In genomic region chr5:154732212-154732611, GRCh38 we compare ENCODE assay signal across 27 cellular contexts.
"Had no signal": no experiment of that assay in that cellular context is flagged by ENCODE, and none has a peak within 500 bp of the region (broad histone marks: within the 10 kb centered on the region; RNA-seq: fewer than 3 reads in every experiment).

No MANE protein-coding gene starts in this region.

- H3K27ac ChIP-seq: brain microvascular endothelial cell, heart left ventricle, left lung, lower lobe of right lung, parathyroid adenoma, tibial nerve had no signal

- H3K27me3 ChIP-seq: brain microvascular endothelial cell, heart left ventricle, left lung, tibial nerve had no signal

- H3K36me3 ChIP-seq: brain microvascular endothelial cell, heart left ventricle, left lung, lower lobe of right lung had no signal

- ATAC-seq: activated CD8-positive, alpha-beta T cell treated with anti-CD3 and anti-CD28 coated beads for 36 hours; activated T-cell treated with anti-CD3 and anti-CD28 coated beads, Interleukin-2, amount 50 U/mL, for 4 hours; activated T-helper 17 cell treated with anti-CD3 and anti-CD28 coated beads, Interleukin-2, amount 50 U/mL, for 72 hours; effector memory CD8-positive, alpha-beta T cell; heart left ventricle; left lung; lower lobe of right lung; naive thymus-derived CD8-positive, alpha-beta T cell; right cardiac atrium; stimulated activated naive B cell treated with anti-CD40 and anti-IgM and Interleukin-4, amounts not matched to agents 10 μg/mL and 1 μg/mL and 100 μg/mL, for 72 hours; WTC11 had no signal

- H3K4me3 ChIP-seq: heart left ventricle, left lung, lower lobe of right lung, tibial nerve had no signal

- H3K4me1 ChIP-seq: left lung, lower lobe of right lung, parathyroid adenoma, tibial nerve had no signal

- H3K9me3 ChIP-seq: left lung, lower lobe of right lung, tibial nerve had no signal

- DNase-seq: activated CD4-positive, alpha-beta T cell treated with anti-CD3 and anti-CD28 coated beads for 1 hour; activated CD4-positive, alpha-beta T cell treated with anti-CD3 and anti-CD28 coated beads, Interleukin-2, amount 50 U/mL, for 1 hour; activated CD8-positive, alpha-beta T cell treated with anti-CD3 and anti-CD28 coated beads for 36 hours; activated gamma-delta T cell treated with Interleukin-2 at 50 U/mL for 16 hours; activated naive CD4-positive, alpha-beta T cell treated with anti-CD3 and anti-CD28 coated beads, Interleukin-2, amount 50 U/mL, for 16 hours; activated T-cell treated with anti-CD3 and anti-CD28 coated beads, Interleukin-2, amount 50 U/mL, for 4 hours; amniotic stem cell; brain microvascular endothelial cell; caudate nucleus; cortex of kidney; effector memory CD8-positive, alpha-beta T cell; foreskin fibroblast; heart left ventricle; hypothalamus; left lung; lower lobe of right lung; mesenchymal stem cell; naive thymus-derived CD8-positive, alpha-beta T cell; nucleus accumbens; right cardiac atrium; stimulated activated CD4-positive, alpha-beta T cell treated with anti-CD3 and anti-CD28 coated beads, Interleukin-15, amount 100 ng/mL, for 24 hours; stimulated activated CD4-positive, alpha-beta T cell treated with anti-CD3 and anti-CD28 coated beads, Interleukin-2, amount 100 ng/mL, for 24 hours; stimulated activated naive B cell treated with anti-CD40 and anti-IgM and Interleukin-4, amounts not matched to agents 10 μg/mL and 1 μg/mL and 100 μg/mL, for 72 hours had no signal
